Comparison of ENCODE assay signal across 10 cellular contexts in the genomic region with DNA sequence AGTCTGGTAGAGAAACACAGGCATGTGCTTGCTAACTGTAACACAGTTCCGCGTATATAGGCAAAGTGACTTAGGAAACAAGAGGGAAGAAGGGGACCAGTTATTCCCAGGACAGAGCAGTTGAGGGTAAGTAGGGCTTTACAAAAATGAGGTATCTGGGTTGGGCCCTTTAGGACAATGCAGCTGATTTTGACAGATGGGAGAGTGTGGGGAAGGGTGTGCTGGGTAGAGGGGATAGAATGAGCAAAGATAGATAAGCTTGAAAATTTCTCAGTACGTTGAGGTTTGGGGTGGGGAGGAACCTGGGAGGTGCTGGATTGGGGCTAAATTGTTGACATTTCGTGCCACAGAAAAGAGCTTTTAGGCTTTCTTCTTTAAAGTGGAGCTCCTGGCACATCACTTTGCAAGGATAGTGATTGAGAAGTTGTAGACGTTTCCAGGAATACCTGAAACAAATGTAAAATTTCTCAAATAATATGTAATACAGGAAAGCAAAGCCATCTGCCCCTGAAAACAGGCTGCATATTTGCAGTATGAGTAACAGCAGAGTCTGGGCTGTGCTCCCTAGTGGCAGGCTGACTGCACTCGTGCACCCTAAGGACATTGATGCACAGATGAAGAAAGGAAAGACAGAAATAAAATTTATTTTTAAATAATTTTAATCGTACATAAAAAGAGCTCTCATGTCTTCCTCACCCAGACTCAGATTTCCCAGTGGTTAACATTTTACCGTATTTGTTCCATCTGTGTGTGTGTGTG.
DNase-seq lines count a peak whose midpoint lies in the region; ATAC-seq, FAIRE-seq and TF ChIP-seq lines count a peak whose summit lies in the region.
"Had no signal": no experiment of that assay in that cellular context is flagged by ENCODE, and none has a peak within 500 bp of the region (broad histone marks: within the 10 kb centered on the region; RNA-seq: fewer than 3 reads in every experiment).

No MANE protein-coding gene starts in this region.

- H3K4me1 Mint-ChIP-seq in chondrocyte (ENCODE audit: low read depth), result peaks cover 75% of the 10 kb centered on the region
- peaks cover 4% of the 10 kb centered on the region for H3K4me1 Mint-ChIP-seq in activated CD4-positive, alpha-beta T cell treated with anti-CD3 and anti-CD28 coated beads, Interleukin-2, amount 10 ng/mL, durations not matched to agents 7 days and 5 days

- no peaks in the 10 kb centered on the region for H3K27me3 Mint-ChIP-seq in chondrocyte (ENCODE audit: low read depth)
- H3K27me3 Mint-ChIP-seq in activated CD4-positive, alpha-beta T cell treated with anti-CD3 and anti-CD28 coated beads, Interleukin-2, amount 10 ng/mL, durations not matched to agents 7 days and 5 days, result peaks cover 16% of the 10 kb centered on the region

- no peak for ATAC-seq in thoracic aorta (ENCODE audit: insufficient number of reproducible peaks, low FRiP score, low read depth)

- H3K27ac Mint-ChIP-seq in chondrocyte (ENCODE audit: unreplicated experiment), result peak overlapping the region; percentile 96
- H3K27ac Mint-ChIP-seq in activated CD4-positive, alpha-beta T cell treated with anti-CD3 and anti-CD28 coated beads, Interleukin-2, amount 10 ng/mL, durations not matched to agents 7 days and 5 days, result no peak overlapping the region

- no peaks in the 10 kb centered on the region for H3K36me3 ChIP-seq in thoracic aorta

- peak overlapping the region; percentile 59 for H3K4me3 ChIP-seq in thoracic aorta

- no peaks in the 10 kb centered on the region for H3K27me3 ChIP-seq in layer of hippocampus (ENCODE audit: control insufficient read depth, insufficient read depth, low read length)
- H3K27me3 ChIP-seq in thoracic aorta (replicated peaks; ENCODE audit: insufficient read depth), result no peaks in the 10 kb centered on the region

- no peak for FAIRE-seq in GM19239 (lab: Jason Lieb, UNC)

- no peaks in the 10 kb centered on the region for H3K9me3 Mint-ChIP-seq in chondrocyte (ENCODE audit: low read depth)
- H3K9me3 Mint-ChIP-seq in activated CD4-positive, alpha-beta T cell treated with anti-CD3 and anti-CD28 coated beads, Interleukin-2, amount 10 ng/mL, durations not matched to agents 7 days and 5 days, result no peaks in the 10 kb centered on the region

- peak overlapping the region; percentile 10 for H3K4me3 Mint-ChIP-seq in chondrocyte (ENCODE audit: unreplicated experiment)
- no peak overlapping the region for H3K4me3 Mint-ChIP-seq in activated CD4-positive, alpha-beta T cell treated with anti-CD3 and anti-CD28 coated beads, Interleukin-2, amount 10 ng/mL, durations not matched to agents 7 days and 5 days

- CTCF ChIA-PET in activated CD4-positive, alpha-beta T cell treated with anti-CD3 and anti-CD28 coated beads, Interleukin-2, amount 10 ng/mL, durations not matched to agents 7 days and 5 days (lab: Charles Lee), result no interaction called here

- no peaks in the 10 kb centered on the region for H3K36me3 Mint-ChIP-seq in chondrocyte (ENCODE audit: low read depth)
- H3K36me3 Mint-ChIP-seq in activated CD4-positive, alpha-beta T cell treated with anti-CD3 and anti-CD28 coated beads, Interleukin-2, amount 10 ng/mL, durations not matched to agents 7 days and 5 days (ENCODE audit: low read depth), result no peaks in the 10 kb centered on the region

- peaks cover 38 to 98% of the 10 kb centered on the region in 2 donors for H3K4me1 ChIP-seq in thoracic aorta (ENCODE audit: control insufficient read depth in 1 of 2, low read depth in 2 of 2)

- peak; percentile 86 for DNase-seq in M059J (ENCODE audit: low read depth)
- no peak for DNase-seq in chondrocyte (ENCODE audit: low spot score)
- no peak for DNase-seq in thoracic aorta (ENCODE audit: low spot score)
- no peak for DNase-seq in GM19239 (ENCODE audit: insufficient read length, low spot score)
- no peak for DNase-seq in DMS79 treated with DMSO at 0.1 percent for 48 hours (lab: John Stamatoyannopoulos, UW)
- no peak for DNase-seq in COLO668 (lab: John Stamatoyannopoulos, UW; ENCODE audit: unreplicated experiment)
- no peak for DNase-seq in activated CD4-positive, alpha-beta T cell treated with anti-CD3 and anti-CD28 coated beads, Interleukin-2, amount 10 ng/mL, durations not matched to agents 7 days and 5 days
- DNase-seq: cerebellar nuclear complex, NCI-H1417 treated with DMSO at 0.1 percent for 48 hours had no signal

- H3K9me3 ChIP-seq in thoracic aorta, result no peaks in the 10 kb centered on the region

- peak; percentile 53 for TF ChIP-seq CTCF in chondrocyte (IDR thresholded peaks at IDR 0.05)
- peak; percentile 38 for TF ChIP-seq CTCF in thoracic aorta (IDR thresholded peaks at IDR 0.05)

- H3K27ac ChIP-seq in layer of hippocampus (ENCODE audit: low read depth, low read length) (peak overlapping the region; percentile 91), thoracic aorta (peak overlapping the region; percentile 91 to 93)

- POLR2A ChIA-PET in activated CD4-positive, alpha-beta T cell treated with anti-CD3 and anti-CD28 coated beads, Interleukin-2, amount 10 ng/mL, durations not matched to agents 7 days and 5 days (lab: Charles Lee), result no interaction called here
